ENCODE assay signal across 10 cellular contexts in genomic region chr13:114019367-114019766, GRCh38. TPM values are rescaled to one million over a fixed set of nuclear protein-coding genes. Genes with fewer than 3 reads are reported as not detected.
A peak's percentile ranks its signal among the peaks of the same experiment; 100 is the strongest.
DNase-seq lines count a peak whose midpoint lies in the region; ATAC-seq and TF ChIP-seq lines count a peak whose summit lies in the region.
"Had no signal": no experiment of that assay in that cellular context is flagged by ENCODE, and none has a peak within 500 bp of the region (broad histone marks: within the 10 kb centered on the region; RNA-seq: fewer than 3 reads in every experiment).

No MANE protein-coding gene starts in this region.

- no peaks in the 10 kb centered on the region for H3K9me3 ChIP-seq in CD4-positive, CD25-positive, alpha-beta regulatory T cell (ENCODE audit: control insufficient read depth in 2 of 2, low read length in 2 of 2)
- no peaks in the 10 kb centered on the region for H3K9me3 ChIP-seq in MM.1S (replicated peaks; ENCODE audit: insufficient read depth, low read length)
- H3K9me3 ChIP-seq: uterus had no signal

- no peaks in the 10 kb centered on the region for H3K27me3 Mint-ChIP-seq in CD4-positive, CD25-positive, alpha-beta regulatory T cell
- no peaks in the 10 kb centered on the region for H3K27me3 Mint-ChIP-seq in activated CD8-positive, alpha-beta T cell treated with anti-CD3 and anti-CD28 coated beads, Interleukin-2, amount 10 ng/mL, durations not matched to agents 7 days and 5 days (ENCODE audit: low read depth)
- H3K27me3 Mint-ChIP-seq in naive thymus-derived CD8-positive, alpha-beta T cell, result no peaks in the 10 kb centered on the region

- no peak overlapping the region for H3K27ac Mint-ChIP-seq in CD4-positive, CD25-positive, alpha-beta regulatory T cell
- H3K27ac Mint-ChIP-seq in activated CD8-positive, alpha-beta T cell treated with anti-CD3 and anti-CD28 coated beads, Interleukin-2, amount 10 ng/mL, durations not matched to agents 7 days and 5 days, result no peak overlapping the region
- peak overlapping the region in 3 of 10 donors; percentile 61 to 82 (median 77) for H3K27ac Mint-ChIP-seq in naive thymus-derived CD8-positive, alpha-beta T cell

- H3K9me3 Mint-ChIP-seq in CD4-positive, CD25-positive, alpha-beta regulatory T cell, result no peaks in the 10 kb centered on the region
- H3K9me3 Mint-ChIP-seq in activated CD8-positive, alpha-beta T cell treated with anti-CD3 and anti-CD28 coated beads, Interleukin-2, amount 10 ng/mL, durations not matched to agents 7 days and 5 days (ENCODE audit: insufficient read depth), result no peaks in the 10 kb centered on the region
- H3K9me3 Mint-ChIP-seq in naive thymus-derived CD8-positive, alpha-beta T cell, result peaks cover 0 to 3% (median 0%) of the 10 kb centered on the region in 9 donors

- peaks cover 94% of the 10 kb centered on the region for H3K36me3 ChIP-seq in CD4-positive, CD25-positive, alpha-beta regulatory T cell (ENCODE audit: control insufficient read depth, insufficient read depth, low read length)
- H3K36me3 ChIP-seq in MM.1S (replicated peaks; ENCODE audit: insufficient read depth, low read length), result peaks cover 54% of the 10 kb centered on the region
- H3K36me3 ChIP-seq: uterus had no signal

- H3K4me3 Mint-ChIP-seq in CD4-positive, CD25-positive, alpha-beta regulatory T cell, result peak overlapping the region in 1 of 4 donors; percentile 19
- no peak overlapping the region for H3K4me3 Mint-ChIP-seq in activated CD8-positive, alpha-beta T cell treated with anti-CD3 and anti-CD28 coated beads, Interleukin-2, amount 10 ng/mL, durations not matched to agents 7 days and 5 days
- peak overlapping the region in 3 of 10 donors; percentile 14 to 48 (median 22) for H3K4me3 Mint-ChIP-seq in naive thymus-derived CD8-positive, alpha-beta T cell

- H3K79me2 ChIP-seq in MM.1S (ENCODE audit: low read length), result peaks cover 95% of the 10 kb centered on the region
- H3K79me2 ChIP-seq: hepatocyte had no signal

- no peak overlapping the region for H2AFZ ChIP-seq in MM.1S (ENCODE audit: low read length)
- H2AFZ ChIP-seq: hepatocyte had no signal

- no peaks in the 10 kb centered on the region for H3K9me2 ChIP-seq in MM.1S (replicated peaks; ENCODE audit: insufficient read depth, low read length)

- H3K27ac ChIP-seq in CD4-positive, CD25-positive, alpha-beta regulatory T cell (ENCODE audit: insufficient read depth, low read length, poor library complexity, severe bottlenecking), result no peak overlapping the region
- no peak overlapping the region for H3K27ac ChIP-seq in MM.1S (ENCODE audit: low read length)
- H3K27ac ChIP-seq: hepatocyte, uterus had no signal

- H3K4me1 Mint-ChIP-seq in CD4-positive, CD25-positive, alpha-beta regulatory T cell, result no peaks in the 10 kb centered on the region
- H3K4me1 Mint-ChIP-seq in activated CD8-positive, alpha-beta T cell treated with anti-CD3 and anti-CD28 coated beads, Interleukin-2, amount 10 ng/mL, durations not matched to agents 7 days and 5 days (ENCODE audit: low read depth), result peaks cover 3% of the 10 kb centered on the region
- H3K4me1 Mint-ChIP-seq in naive thymus-derived CD8-positive, alpha-beta T cell, result peaks cover 0 to 4% (median 2%) of the 10 kb centered on the region in 4 donors

- H3F3A ChIP-seq in MM.1S (ENCODE audit: insufficient read depth, low read length), result peaks cover 4% of the 10 kb centered on the region; the same call in 1 of the 2 replicates

- CTCF ChIA-PET in activated CD8-positive, alpha-beta T cell treated with anti-CD3 and anti-CD28 coated beads, Interleukin-2, amount 10 ng/mL, durations not matched to agents 7 days and 5 days (lab: Charles Lee), result no interaction called here

- H3K4me1 ChIP-seq in CD4-positive, CD25-positive, alpha-beta regulatory T cell (ENCODE audit: control insufficient read depth, insufficient read depth, low read length, poor library complexity, severe bottlenecking), result no peaks in the 10 kb centered on the region
- peaks cover 7% of the 10 kb centered on the region for H3K4me1 ChIP-seq in MM.1S (ENCODE audit: low read length)
- H3K4me1 ChIP-seq: uterus had no signal

- H3K9ac ChIP-seq in MM.1S (ENCODE audit: low read length), result no peak overlapping the region

- no peak for ATAC-seq in CD4-positive, CD25-positive, alpha-beta regulatory T cell (ENCODE audit: low read depth in 2 of 2)
- no peak for ATAC-seq in activated CD8-positive, alpha-beta T cell treated with anti-CD3 and anti-CD28 coated beads, Interleukin-2, amount 10 ng/mL, durations not matched to agents 7 days and 5 days
- peak; percentile 59 to 68 for ATAC-seq in naive thymus-derived CD8-positive, alpha-beta T cell
- ATAC-seq in HG02571 (IDR thresholded peaks at IDR 0.05; ENCODE audit: unreplicated experiment), result no peak
- ATAC-seq in GM21528 (IDR thresholded peaks at IDR 0.05; ENCODE audit: low FRiP score, unreplicated experiment), result no peak

- H3K4me2 ChIP-seq in MM.1S (ENCODE audit: low read depth, low read length), result no peak overlapping the region
- H3K4me2 ChIP-seq: hepatocyte had no signal

- no peaks in the 10 kb centered on the region for H3K27me3 ChIP-seq in CD4-positive, CD25-positive, alpha-beta regulatory T cell (ENCODE audit: control insufficient read depth, insufficient read depth, low read length)
- no peaks in the 10 kb centered on the region for H3K27me3 ChIP-seq in MM.1S (replicated peaks; ENCODE audit: insufficient read depth, low read length)
- H3K27me3 ChIP-seq: hepatocyte, uterus had no signal

- DNase-seq in CD4-positive, CD25-positive, alpha-beta regulatory T cell, result peak in 2 of 3 donors; percentile 37
- DNase-seq in MM.1S (peak; percentile 26), NCI-H446 treated with DMSO at 0.1 percent for 48 hours (lab: John Stamatoyannopoulos, UW) (no peak), NCI-H1092 treated with DMSO at 0.1 percent for 48 hours (lab: John Stamatoyannopoulos, UW) (no peak)
- peak; percentile 31 for DNase-seq in activated CD8-positive, alpha-beta T cell treated with anti-CD3 and anti-CD28 coated beads, Interleukin-2, amount 10 ng/mL, durations not matched to agents 7 days and 5 days
- DNase-seq in naive thymus-derived CD8-positive, alpha-beta T cell, result peak in 8 of 10 donors; percentile 35 to 57 (median 42)
- DNase-seq: uterus had no signal

- H3K4me3 ChIP-seq in CD4-positive, CD25-positive, alpha-beta regulatory T cell (ENCODE audit: low read depth, low read length), result no peak overlapping the region
- no peak overlapping the region for H3K4me3 ChIP-seq in MM.1S (ENCODE audit: low read length)
- H3K4me3 ChIP-seq: hepatocyte, uterus had no signal

- peaks cover 19% of the 10 kb centered on the region for H3K36me3 Mint-ChIP-seq in CD4-positive, CD25-positive, alpha-beta regulatory T cell
- H3K36me3 Mint-ChIP-seq in activated CD8-positive, alpha-beta T cell treated with anti-CD3 and anti-CD28 coated beads, Interleukin-2, amount 10 ng/mL, durations not matched to agents 7 days and 5 days (ENCODE audit: low read depth), result peaks cover 23% of the 10 kb centered on the region
- peaks cover 0 to 80% (median 12%) of the 10 kb centered on the region in 3 donors for H3K36me3 Mint-ChIP-seq in naive thymus-derived CD8-positive, alpha-beta T cell

- POLR2A ChIA-PET in activated CD8-positive, alpha-beta T cell treated with anti-CD3 and anti-CD28 coated beads, Interleukin-2, amount 10 ng/mL, durations not matched to agents 7 days and 5 days (lab: Charles Lee), result no interaction called here
- POLR2A ChIA-PET in naive thymus-derived CD8-positive, alpha-beta T cell (lab: Charles Lee), result no interaction called here

- TF ChIP-seq CTCF in MM.1S (IDR thresholded peaks at IDR 0.05; ENCODE audit: low read length), result no peak

- H4K20me1 ChIP-seq in MM.1S (ENCODE audit: insufficient read depth, low read length), result no peaks in the 10 kb centered on the region

RNA-seq across cellular contexts. Expression of gene C13orf46, which starts 45.5 kb away (rescaled TPM):
- 21.2 TPM for total RNA-seq in CD4-positive, CD25-positive, alpha-beta regulatory T cell
- 1 to 10 TPM in 1 of 4 donors, under 1 TPM in 3; 0.16 to 1.6 (median 0.45) TPM for polyA plus RNA-seq in CD4-positive, CD25-positive, alpha-beta regulatory T cell
- total RNA-seq in activated CD8-positive, alpha-beta T cell treated with anti-CD3 and anti-CD28 coated beads, Interleukin-2, amount 10 ng/mL, durations not matched to agents 7 days and 5 days, result 1 to 10 TPM; 2.2 to 3.1 TPM
- 10 to 100 TPM; 15.6 to 16.2 TPM for total RNA-seq in naive thymus-derived CD8-positive, alpha-beta T cell
- 1 to 10 TPM in 1 of 3 donors, under 1 TPM in 2; 0.43 to 1.8 (median 0.67) TPM for polyA plus RNA-seq in naive thymus-derived CD8-positive, alpha-beta T cell

Comparison
In these comparisons a context has a peak if more than half of its experiments do, and no peak if none do; other contexts are left out.
1. ATAC-seq: peak in naive thymus-derived CD8-positive, alpha-beta T cell (2 of 2); none in CD4-positive, CD25-positive, alpha-beta regulatory T cell (0 of 2), activated CD8-positive, alpha-beta T cell treated with anti-CD3 and anti-CD28 coated beads, Interleukin-2, amount 10 ng/mL, durations not matched to agents 7 days and 5 days (single experiment), HG02571 (single experiment) and GM21528 (single experiment).
2. DNase-seq: peak in CD4-positive, CD25-positive, alpha-beta regulatory T cell (2 of 3), MM.1S (single experiment), activated CD8-positive, alpha-beta T cell treated with anti-CD3 and anti-CD28 coated beads, Interleukin-2, amount 10 ng/mL, durations not matched to agents 7 days and 5 days (single experiment) and naive thymus-derived CD8-positive, alpha-beta T cell (8 of 10); none in NCI-H446 treated with DMSO at 0.1 percent for 48 hours (single experiment) and NCI-H1092 treated with DMSO at 0.1 percent for 48 hours (single experiment).